10 cellular contexts compared by ENCODE assay signal in the genomic region with DNA sequence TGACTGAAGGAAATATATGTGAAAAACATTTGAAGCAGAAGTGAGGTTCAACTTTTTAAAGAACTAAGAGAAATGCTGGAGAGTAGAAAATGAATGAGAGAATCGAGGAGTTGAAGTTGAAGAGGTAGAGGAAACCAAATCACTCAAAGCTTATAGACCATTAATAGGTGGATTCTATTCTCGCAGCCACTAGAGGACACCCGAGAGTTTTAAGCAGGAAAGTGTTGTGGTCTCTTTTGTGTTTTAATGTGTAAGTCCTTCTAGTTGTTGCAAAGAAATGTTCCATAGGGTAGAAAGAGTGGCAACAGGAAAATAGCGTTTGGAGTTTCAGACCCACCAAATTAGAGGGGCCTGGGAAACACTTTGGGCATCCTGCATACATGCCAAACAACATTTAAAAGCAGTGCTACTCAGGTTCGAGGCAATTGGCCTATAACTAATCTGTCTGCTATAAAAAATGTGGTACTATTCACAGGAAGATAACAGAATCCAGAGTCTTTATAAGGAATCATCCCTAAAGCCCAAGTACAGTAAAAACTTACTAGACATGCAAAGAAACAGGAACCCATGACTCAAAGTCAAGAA.
DNase-seq lines count a peak whose midpoint lies in the region; ATAC-seq and TF ChIP-seq lines count a peak whose summit lies in the region.
"Had no signal": no experiment of that assay in that cellular context is flagged by ENCODE, and none has a peak within 500 bp of the region (broad histone marks: within the 10 kb centered on the region; RNA-seq: fewer than 3 reads in every experiment).

No MANE protein-coding gene starts in this region.

- DNase-seq in GM12864 (ENCODE audit: low read depth) = no peak
- DNase-seq in SK-N-DZ (ENCODE audit: low spot score) = peak; percentile 37
- DNase-seq in lung microvascular endothelial cell (ENCODE audit: low read depth in 2 of 2) = peak; percentile 7 to 15
- no peak for DNase-seq in osteoblast (ENCODE audit: insufficient read length, low spot score, missing footprints)
- DNase-seq in dorsolateral prefrontal cortex = no peak
- no peak for DNase-seq in spleen
- DNase-seq: heart left ventricle, NCI-H1417 treated with DMSO at 0.1 percent for 48 hours had no signal

- TF ChIP-seq CTCF in GM12864 (IDR thresholded peaks at IDR 0.05; ENCODE audit: low read depth, low read length, missing control alignments) (peak; percentile 77), osteoblast (IDR thresholded peaks at IDR 0.05; ENCODE audit: extremely low read depth, low read depth, low read length) (no peak), dorsolateral prefrontal cortex (IDR thresholded peaks at IDR 0.05 in 54 of 56, conservative IDR thresholded peaks at IDR 0.05 in 2 of 56; ENCODE audit: low read depth in 1 of 56, partially characterized antibody in 56 of 56) (no peak), spleen (IDR thresholded peaks at IDR 0.05 in 8 of 11, conservative IDR thresholded peaks at IDR 0.05 in 3 of 11) (no peak)

- H3K4me1 ChIP-seq in osteoblast (ENCODE audit: insufficient read depth, low read length) = no peaks in the 10 kb centered on the region
- no peaks in the 10 kb centered on the region for H3K4me1 ChIP-seq in spleen
- H3K4me1 ChIP-seq: heart left ventricle had no signal

- H3K4me3 ChIP-seq in GM12864 (ENCODE audit: low read depth, low read length) (no peak overlapping the region), osteoblast (ENCODE audit: insufficient read depth, low read length) (no peak overlapping the region), dorsolateral prefrontal cortex (no peak overlapping the region), spleen (no peak overlapping the region)
- H3K4me3 ChIP-seq: heart left ventricle had no signal

- H3K27ac ChIP-seq in osteoblast (ENCODE audit: low read depth, low read length) = no peak overlapping the region
- no peak overlapping the region for H3K27ac ChIP-seq in dorsolateral prefrontal cortex
- H3K27ac ChIP-seq in spleen = no peak overlapping the region
- H3K27ac ChIP-seq: heart left ventricle had no signal

- no peak overlapping the region for H3K4me2 ChIP-seq in osteoblast (ENCODE audit: insufficient read depth, low read length)

- peak; percentile 67 for ATAC-seq in HG03064 (IDR thresholded peaks at IDR 0.05; ENCODE audit: low read depth, unreplicated experiment)
- no peak for ATAC-seq in GM21367 (IDR thresholded peaks at IDR 0.05; ENCODE audit: unreplicated experiment)
- ATAC-seq: heart left ventricle had no signal

- H4K20me1 ChIP-seq in osteoblast (ENCODE audit: insufficient read depth, low read length) = no peaks in the 10 kb centered on the region

- H3K27me3 ChIP-seq in osteoblast (ENCODE audit: insufficient read depth, low read length) = no peaks in the 10 kb centered on the region
- H3K27me3 ChIP-seq in dorsolateral prefrontal cortex = peaks cover 0 to 6% (median 0%) of the 10 kb centered on the region in 45 donors
- H3K27me3 ChIP-seq in spleen (replicated peaks in 1 of 7) = no peaks in the 10 kb centered on the region

- no peak overlapping the region for H2AFZ ChIP-seq in osteoblast (ENCODE audit: low read length)

- no peaks in the 10 kb centered on the region for H3K79me2 ChIP-seq in osteoblast (ENCODE audit: insufficient read depth, low read length)

- no peak for TF ChIP-seq POLR2A in spleen (IDR thresholded peaks at IDR 0.05)

- 55 to 64% (median 58%) methylated on average over 5 of the region's 5 CpGs for WGBS in spleen, 5 donors

- H3K9me3 ChIP-seq in osteoblast (ENCODE audit: low read depth, low read length) (no peaks in the 10 kb centered on the region), spleen (peaks cover 0 to 12% (median 0%) of the 10 kb centered on the region in 8 donors)

- intact Hi-C loops in dorsolateral prefrontal cortex (cut with DNase I) (no loop called here), spleen (cut with DNase I; ENCODE audit: low total_unique reads) (no loop called here)

- H3K36me3 ChIP-seq in osteoblast (ENCODE audit: insufficient read depth, low read length) (no peaks in the 10 kb centered on the region), spleen (no peaks in the 10 kb centered on the region)
- H3K36me3 ChIP-seq: heart left ventricle had no signal

Comparison
In these comparisons a context has a peak if more than half of its experiments do, and no peak if none do; other contexts are left out.
1. DNase-seq: peak in SK-N-DZ (single experiment) and lung microvascular endothelial cell (2 of 2); none in GM12864 (single experiment), osteoblast (single experiment), dorsolateral prefrontal cortex (0 of 10) and spleen (single experiment).